In genomic region chr20:7428946-7429345, GRCh38 we compare ENCODE assay signal across 35 cellular contexts.
"Had no signal": no experiment of that assay in that cellular context is flagged by ENCODE, and none has a peak within 500 bp of the region (broad histone marks: within the 10 kb centered on the region; RNA-seq: fewer than 3 reads in every experiment).

No MANE protein-coding gene starts in this region.

- H3K36me3 ChIP-seq: MG63 had no signal

- H3K9me3 ChIP-seq: MG63 had no signal

- DNase-seq: Karpas-422, Kasumi-1, MG63, MM.1S, MV-4-11, NCI-H1048, NCI-H1092, NCI-H1092 treated with DMSO at 0.1 percent for 48 hours, NCI-H1105, NCI-H1105 treated with DMSO at 0.1 percent for 48 hours, NCI-H1417, NCI-H1417 treated with DMSO at 0.1 percent for 48 hours, NCI-H1436, NCI-H1436 treated with DMSO at 0.1 percent for 48 hours, NCI-H146, NCI-H1694, NCI-H1694 treated with DMSO at 0.1 percent for 48 hours, NCI-H187, NCI-H187 treated with DMSO at 0.1 percent for 48 hours, NCI-H1930, NCI-H2029, NCI-H2029 treated with DMSO at 0.1 percent for 48 hours, NCI-H2081, NCI-H2081 treated with DMSO at 0.1 percent for 48 hours, NCI-H2107, NCI-H2171, NCI-H2171 treated with DMSO at 0.1 percent for 48 hours, NCI-H2227 treated with DMSO at 0.1 percent for 48 hours, NCI-H226, NCI-H345, NCI-H446, NCI-H446 treated with DMSO at 0.1 percent for 48 hours, NCI-H510A, NCI-H510A treated with DMSO at 0.1 percent for 48 hours, NCI-H524 had no signal

- H3K4me3 ChIP-seq: MG63 had no signal
